In genomic region chr17:75783803-75784472, GRCh38 we compare ENCODE assay signal across 1 cellular context.
TF ChIP-seq lines count a peak whose summit lies in the region.

No MANE protein-coding gene starts in this region.

TF ChIP-seq in K562, 482 proteins besides CTCF, POLR2A, EP300 and RAD21 (continued from another document and continues in another):
- TF ChIP-seq THRB (CRISPR knock-in tag; conservative IDR thresholded peaks at IDR 0.05) (no peak), VEZF1 (CRISPR knock-in tag; IDR thresholded peaks at IDR 0.05) (no peak), ZNF277 (CRISPR knock-in tag; IDR thresholded peaks at IDR 0.05; ENCODE audit: borderline replicate concordance) (no peak), ZNF699 (CRISPR knock-in tag; IDR thresholded peaks at IDR 0.05; ENCODE audit: insufficient replicate concordance) (no peak), ZNF830 (CRISPR knock-in tag; IDR thresholded peaks at IDR 0.05) (0 out of 2 replicates have a peak, but pooled peaks have one; percentile 22), CHD1 (IDR thresholded peaks at IDR 0.05; ENCODE audit: low read length) (no peak), NCOA6 (IDR thresholded peaks at IDR 0.05) (no peak), CREM (IDR thresholded peaks at IDR 0.05; ENCODE audit: low read depth) (no peak), TAF7 (tag; IDR thresholded peaks at IDR 0.05) (no peak), TAF9B (IDR thresholded peaks at IDR 0.05; ENCODE audit: partially characterized antibody) (no peak), YBX1 (IDR thresholded peaks at IDR 0.05) (no peak), HDAC6 (IDR thresholded peaks at IDR 0.05; ENCODE audit: low read depth, low read length) (no peak), HNRNPK (IDR thresholded peaks at IDR 0.05; ENCODE audit: low read depth, low read length, poor library complexity, severe bottlenecking) (no peak), ZC3H8 (IDR thresholded peaks at IDR 0.05) (0 out of 2 replicates have a peak, but pooled peaks have one; percentile 47), ZNF324 (CRISPR knock-in tag; IDR thresholded peaks at IDR 0.05) (no peak), ILK (tag; IDR thresholded peaks at IDR 0.05; ENCODE audit: borderline replicate concordance, low read depth) (no peak), ZNF717 (CRISPR knock-in tag; IDR thresholded peaks at IDR 0.05) (no peak), POLR2B (IDR thresholded peaks at IDR 0.05; ENCODE audit: low read depth, partially characterized antibody) (no peak), CUX1 (CRISPR knock-in tag; IDR thresholded peaks at IDR 0.05) (no peak), MAFK (IDR thresholded peaks at IDR 0.05; ENCODE audit: low read length) (no peak), ADNP (tag; IDR thresholded peaks at IDR 0.05) (no peak), SREBF1 (IDR thresholded peaks at IDR 0.05; ENCODE audit: borderline replicate concordance, low read depth, low read length) (no peak), ELF4 (CRISPR knock-in tag; IDR thresholded peaks at IDR 0.05) (no peak), HSF4 (CRISPR knock-in tag; IDR thresholded peaks at IDR 0.05; ENCODE audit: borderline replicate concordance) (no peak), ZNF121 (CRISPR knock-in tag; conservative IDR thresholded peaks at IDR 0.05) (no peak), COPS2 (conservative IDR thresholded peaks at IDR 0.05) (no peak), ETV5 (CRISPR knock-in tag; IDR thresholded peaks at IDR 0.05; ENCODE audit: low read depth) (no peak; the same call in 1 of the 2 replicates), YY1 (IDR thresholded peaks at IDR 0.05; ENCODE audit: borderline replicate concordance in 1 of 3, control insufficient read depth in 1 of 3, extremely low read depth in 1 of 3, insufficient read depth in 3 of 3, insufficient read length in 1 of 3, insufficient replicate concordance in 2 of 3, low read depth in 1 of 3, low read length in 2 of 3) (no peak), ZNF253 (CRISPR knock-in tag; conservative IDR thresholded peaks at IDR 0.05) (no peak), ZKSCAN3 (CRISPR knock-in tag; IDR thresholded peaks at IDR 0.05) (no peak), KLF6 (CRISPR knock-in tag; IDR thresholded peaks at IDR 0.05; ENCODE audit: borderline replicate concordance) (no peak)
- TF ChIP-seq, protein P1, sequence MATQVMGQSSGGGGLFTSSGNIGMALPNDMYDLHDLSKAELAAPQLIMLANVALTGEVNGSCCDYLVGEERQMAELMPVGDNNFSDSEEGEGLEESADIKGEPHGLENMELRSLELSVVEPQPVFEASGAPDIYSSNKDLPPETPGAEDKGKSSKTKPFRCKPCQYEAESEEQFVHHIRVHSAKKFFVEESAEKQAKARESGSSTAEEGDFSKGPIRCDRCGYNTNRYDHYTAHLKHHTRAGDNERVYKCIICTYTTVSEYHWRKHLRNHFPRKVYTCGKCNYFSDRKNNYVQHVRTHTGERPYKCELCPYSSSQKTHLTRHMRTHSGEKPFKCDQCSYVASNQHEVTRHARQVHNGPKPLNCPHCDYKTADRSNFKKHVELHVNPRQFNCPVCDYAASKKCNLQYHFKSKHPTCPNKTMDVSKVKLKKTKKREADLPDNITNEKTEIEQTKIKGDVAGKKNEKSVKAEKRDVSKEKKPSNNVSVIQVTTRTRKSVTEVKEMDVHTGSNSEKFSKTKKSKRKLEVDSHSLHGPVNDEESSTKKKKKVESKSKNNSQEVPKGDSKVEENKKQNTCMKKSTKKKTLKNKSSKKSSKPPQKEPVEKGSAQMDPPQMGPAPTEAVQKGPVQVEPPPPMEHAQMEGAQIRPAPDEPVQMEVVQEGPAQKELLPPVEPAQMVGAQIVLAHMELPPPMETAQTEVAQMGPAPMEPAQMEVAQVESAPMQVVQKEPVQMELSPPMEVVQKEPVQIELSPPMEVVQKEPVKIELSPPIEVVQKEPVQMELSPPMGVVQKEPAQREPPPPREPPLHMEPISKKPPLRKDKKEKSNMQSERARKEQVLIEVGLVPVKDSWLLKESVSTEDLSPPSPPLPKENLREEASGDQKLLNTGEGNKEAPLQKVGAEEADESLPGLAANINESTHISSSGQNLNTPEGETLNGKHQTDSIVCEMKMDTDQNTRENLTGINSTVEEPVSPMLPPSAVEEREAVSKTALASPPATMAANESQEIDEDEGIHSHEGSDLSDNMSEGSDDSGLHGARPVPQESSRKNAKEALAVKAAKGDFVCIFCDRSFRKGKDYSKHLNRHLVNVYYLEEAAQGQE (CRISPR knock-in tag; IDR thresholded peaks at IDR 0.05; ENCODE audit: low read depth): no peak
- TF ChIP-seq, protein P2, sequence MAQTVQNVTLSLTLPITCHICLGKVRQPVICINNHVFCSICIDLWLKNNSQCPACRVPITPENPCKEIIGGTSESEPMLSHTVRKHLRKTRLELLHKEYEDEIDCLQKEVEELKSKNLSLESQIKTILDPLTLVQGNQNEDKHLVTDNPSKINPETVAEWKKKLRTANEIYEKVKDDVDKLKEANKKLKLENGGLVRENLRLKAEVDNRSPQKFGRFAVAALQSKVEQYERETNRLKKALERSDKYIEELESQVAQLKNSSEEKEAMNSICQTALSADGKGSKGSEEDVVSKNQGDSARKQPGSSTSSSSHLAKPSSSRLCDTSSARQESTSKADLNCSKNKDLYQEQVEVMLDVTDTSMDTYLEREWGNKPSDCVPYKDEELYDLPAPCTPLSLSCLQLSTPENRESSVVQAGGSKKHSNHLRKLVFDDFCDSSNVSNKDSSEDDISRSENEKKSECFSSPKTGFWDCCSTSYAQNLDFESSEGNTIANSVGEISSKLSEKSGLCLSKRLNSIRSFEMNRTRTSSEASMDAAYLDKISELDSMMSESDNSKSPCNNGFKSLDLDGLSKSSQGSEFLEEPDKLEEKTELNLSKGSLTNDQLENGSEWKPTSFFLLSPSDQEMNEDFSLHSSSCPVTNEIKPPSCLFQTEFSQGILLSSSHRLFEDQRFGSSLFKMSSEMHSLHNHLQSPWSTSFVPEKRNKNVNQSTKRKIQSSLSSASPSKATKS (CRISPR knock-in tag; IDR thresholded peaks at IDR 0.05): no peak
- TF ChIP-seq, protein P3, sequence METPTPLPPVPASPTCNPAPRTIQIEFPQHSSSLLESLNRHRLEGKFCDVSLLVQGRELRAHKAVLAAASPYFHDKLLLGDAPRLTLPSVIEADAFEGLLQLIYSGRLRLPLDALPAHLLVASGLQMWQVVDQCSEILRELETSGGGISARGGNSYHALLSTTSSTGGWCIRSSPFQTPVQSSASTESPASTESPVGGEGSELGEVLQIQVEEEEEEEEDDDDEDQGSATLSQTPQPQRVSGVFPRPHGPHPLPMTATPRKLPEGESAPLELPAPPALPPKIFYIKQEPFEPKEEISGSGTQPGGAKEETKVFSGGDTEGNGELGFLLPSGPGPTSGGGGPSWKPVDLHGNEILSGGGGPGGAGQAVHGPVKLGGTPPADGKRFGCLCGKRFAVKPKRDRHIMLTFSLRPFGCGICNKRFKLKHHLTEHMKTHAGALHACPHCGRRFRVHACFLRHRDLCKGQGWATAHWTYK (CRISPR knock-in tag; IDR thresholded peaks at IDR 0.05): no peak
- TF ChIP-seq, protein P4, sequence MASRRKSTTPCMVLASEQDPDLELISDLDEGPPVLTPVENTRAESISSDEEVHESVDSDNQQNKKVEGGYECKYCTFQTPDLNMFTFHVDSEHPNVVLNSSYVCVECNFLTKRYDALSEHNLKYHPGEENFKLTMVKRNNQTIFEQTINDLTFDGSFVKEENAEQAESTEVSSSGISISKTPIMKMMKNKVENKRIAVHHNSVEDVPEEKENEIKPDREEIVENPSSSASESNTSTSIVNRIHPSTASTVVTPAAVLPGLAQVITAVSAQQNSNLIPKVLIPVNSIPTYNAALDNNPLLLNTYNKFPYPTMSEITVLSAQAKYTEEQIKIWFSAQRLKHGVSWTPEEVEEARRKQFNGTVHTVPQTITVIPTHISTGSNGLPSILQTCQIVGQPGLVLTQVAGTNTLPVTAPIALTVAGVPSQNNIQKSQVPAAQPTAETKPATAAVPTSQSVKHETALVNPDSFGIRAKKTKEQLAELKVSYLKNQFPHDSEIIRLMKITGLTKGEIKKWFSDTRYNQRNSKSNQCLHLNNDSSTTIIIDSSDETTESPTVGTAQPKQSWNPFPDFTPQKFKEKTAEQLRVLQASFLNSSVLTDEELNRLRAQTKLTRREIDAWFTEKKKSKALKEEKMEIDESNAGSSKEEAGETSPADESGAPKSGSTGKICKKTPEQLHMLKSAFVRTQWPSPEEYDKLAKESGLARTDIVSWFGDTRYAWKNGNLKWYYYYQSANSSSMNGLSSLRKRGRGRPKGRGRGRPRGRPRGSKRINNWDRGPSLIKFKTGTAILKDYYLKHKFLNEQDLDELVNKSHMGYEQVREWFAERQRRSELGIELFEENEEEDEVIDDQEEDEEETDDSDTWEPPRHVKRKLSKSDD (conservative IDR thresholded peaks at IDR 0.05; ENCODE audit: low read length): no peak
- TF ChIP-seq, protein P5, sequence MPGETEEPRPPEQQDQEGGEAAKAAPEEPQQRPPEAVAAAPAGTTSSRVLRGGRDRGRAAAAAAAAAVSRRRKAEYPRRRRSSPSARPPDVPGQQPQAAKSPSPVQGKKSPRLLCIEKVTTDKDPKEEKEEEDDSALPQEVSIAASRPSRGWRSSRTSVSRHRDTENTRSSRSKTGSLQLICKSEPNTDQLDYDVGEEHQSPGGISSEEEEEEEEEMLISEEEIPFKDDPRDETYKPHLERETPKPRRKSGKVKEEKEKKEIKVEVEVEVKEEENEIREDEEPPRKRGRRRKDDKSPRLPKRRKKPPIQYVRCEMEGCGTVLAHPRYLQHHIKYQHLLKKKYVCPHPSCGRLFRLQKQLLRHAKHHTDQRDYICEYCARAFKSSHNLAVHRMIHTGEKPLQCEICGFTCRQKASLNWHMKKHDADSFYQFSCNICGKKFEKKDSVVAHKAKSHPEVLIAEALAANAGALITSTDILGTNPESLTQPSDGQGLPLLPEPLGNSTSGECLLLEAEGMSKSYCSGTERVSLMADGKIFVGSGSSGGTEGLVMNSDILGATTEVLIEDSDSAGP (CRISPR knock-in tag; IDR thresholded peaks at IDR 0.05): no peak
- TF ChIP-seq, protein P6, sequence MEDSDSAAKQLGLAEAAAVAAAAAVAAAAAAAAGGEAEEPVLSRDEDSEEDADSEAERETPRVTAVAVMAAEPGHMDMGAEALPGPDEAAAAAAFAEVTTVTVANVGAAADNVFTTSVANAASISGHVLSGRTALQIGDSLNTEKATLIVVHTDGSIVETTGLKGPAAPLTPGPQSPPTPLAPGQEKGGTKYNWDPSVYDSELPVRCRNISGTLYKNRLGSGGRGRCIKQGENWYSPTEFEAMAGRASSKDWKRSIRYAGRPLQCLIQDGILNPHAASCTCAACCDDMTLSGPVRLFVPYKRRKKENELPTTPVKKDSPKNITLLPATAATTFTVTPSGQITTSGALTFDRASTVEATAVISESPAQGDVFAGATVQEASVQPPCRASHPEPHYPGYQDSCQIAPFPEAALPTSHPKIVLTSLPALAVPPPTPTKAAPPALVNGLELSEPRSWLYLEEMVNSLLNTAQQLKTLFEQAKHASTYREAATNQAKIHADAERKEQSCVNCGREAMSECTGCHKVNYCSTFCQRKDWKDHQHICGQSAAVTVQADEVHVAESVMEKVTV (CRISPR knock-in tag; IDR thresholded peaks at IDR 0.05): no peak
